Comparison of ENCODE assay signal across 8 cellular contexts in the genomic region with DNA sequence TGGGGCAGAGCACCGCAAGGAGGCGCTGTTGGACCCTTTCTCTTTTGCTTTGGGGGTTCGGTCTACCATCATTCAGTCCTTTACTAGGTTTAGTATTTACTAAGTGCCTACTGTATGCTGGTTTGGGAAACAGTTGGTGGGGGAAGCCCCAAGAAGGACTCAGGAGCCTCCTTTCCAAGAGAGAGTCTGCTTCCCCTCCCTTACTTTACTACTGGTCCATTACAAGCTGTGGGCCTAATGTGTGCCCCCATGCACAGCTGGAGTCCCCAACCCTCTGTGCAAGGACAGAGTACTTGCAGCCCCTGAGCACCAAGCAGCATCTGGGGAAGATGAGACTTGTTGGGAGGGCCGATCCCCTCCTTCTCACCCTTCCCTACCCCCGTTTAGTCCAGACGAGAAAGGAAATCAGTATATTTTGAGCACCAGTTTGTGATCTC.
DNase-seq lines count a peak whose midpoint lies in the region; ATAC-seq and TF ChIP-seq lines count a peak whose summit lies in the region.

No MANE protein-coding gene starts in this region.

- H3K27ac Mint-ChIP-seq in T-helper 1 cell treated with Interleukin-12 subunit alpha and Interleukin-12 subunit beta and Interleukin-4 antibody, amounts not matched to agents 30 μg/mL and 1 μg/mL, for 36 hours: peak overlapping the region; percentile 97
- H3K27ac Mint-ChIP-seq in central memory CD8-positive, alpha-beta T cell (ENCODE audit: low read depth): peak overlapping the region; percentile 96

- no peak overlapping the region for H3K27ac ChIP-seq in C4-2B

- peaks cover 19% of the 10 kb centered on the region for H3K4me1 Mint-ChIP-seq in T-helper 1 cell treated with Interleukin-12 subunit alpha and Interleukin-12 subunit beta and Interleukin-4 antibody, amounts not matched to agents 30 μg/mL and 1 μg/mL, for 36 hours (ENCODE audit: low read depth)
- H3K4me1 Mint-ChIP-seq in central memory CD8-positive, alpha-beta T cell: peaks cover 47% of the 10 kb centered on the region

- peak; percentile 83 to 93 for DNase-seq in central memory CD8-positive, alpha-beta T cell (ENCODE audit: low spot score in 2 of 2)
- DNase-seq in medulla oblongata (ENCODE audit: extremely low spot score) (peak; percentile 88), DMS153 (lab: John Stamatoyannopoulos, UW) (no peak)
- DNase-seq in stimulated activated CD8-positive, alpha-beta memory T cell treated with anti-CD3 and anti-CD28 coated beads, Interleukin-15, amount 100 ng/mL, for 4 hours (ENCODE audit: low read depth in 2 of 2): peak; percentile 61 to 68

- H3K36me3 Mint-ChIP-seq in T-helper 1 cell treated with Interleukin-12 subunit alpha and Interleukin-12 subunit beta and Interleukin-4 antibody, amounts not matched to agents 30 μg/mL and 1 μg/mL, for 36 hours (ENCODE audit: low read depth): peaks cover 20% of the 10 kb centered on the region
- H3K36me3 Mint-ChIP-seq in central memory CD8-positive, alpha-beta T cell (ENCODE audit: insufficient read depth): peaks cover 15% of the 10 kb centered on the region

- peak overlapping the region; percentile 99 for H3K4me3 Mint-ChIP-seq in T-helper 1 cell treated with Interleukin-12 subunit alpha and Interleukin-12 subunit beta and Interleukin-4 antibody, amounts not matched to agents 30 μg/mL and 1 μg/mL, for 36 hours
- peak overlapping the region; percentile 95 for H3K4me3 Mint-ChIP-seq in central memory CD8-positive, alpha-beta T cell

- TF ChIP-seq CTCF in C4-2B (conservative IDR thresholded peaks at IDR 0.05): peak; percentile 91

- ATAC-seq in GM19328 (IDR thresholded peaks at IDR 0.05; ENCODE audit: unreplicated experiment) (peak; percentile 13), HG03565 (IDR thresholded peaks at IDR 0.05; ENCODE audit: unreplicated experiment) (peak; percentile 60)
- ATAC-seq in central memory CD8-positive, alpha-beta T cell (replicated peaks; ENCODE audit: extremely low read depth, poor library complexity, severe bottlenecking): peak; percentile 6

- no peaks in the 10 kb centered on the region for H3K9me3 Mint-ChIP-seq in T-helper 1 cell treated with Interleukin-12 subunit alpha and Interleukin-12 subunit beta and Interleukin-4 antibody, amounts not matched to agents 30 μg/mL and 1 μg/mL, for 36 hours
- no peaks in the 10 kb centered on the region for H3K9me3 Mint-ChIP-seq in central memory CD8-positive, alpha-beta T cell

- peaks cover 2% of the 10 kb centered on the region for H3K27me3 Mint-ChIP-seq in T-helper 1 cell treated with Interleukin-12 subunit alpha and Interleukin-12 subunit beta and Interleukin-4 antibody, amounts not matched to agents 30 μg/mL and 1 μg/mL, for 36 hours (ENCODE audit: low read depth)
- no peaks in the 10 kb centered on the region for H3K27me3 Mint-ChIP-seq in central memory CD8-positive, alpha-beta T cell

Comparison
In these comparisons a context has a peak if more than half of its experiments do, and no peak if none do; other contexts are left out.
1. ATAC-seq: peak in every context shown above with its lines; median percentile 60 in HG03565; 13 in GM19328; 6 in central memory CD8-positive, alpha-beta T cell.